20 cellular contexts compared by ENCODE assay signal in the genomic region with DNA sequence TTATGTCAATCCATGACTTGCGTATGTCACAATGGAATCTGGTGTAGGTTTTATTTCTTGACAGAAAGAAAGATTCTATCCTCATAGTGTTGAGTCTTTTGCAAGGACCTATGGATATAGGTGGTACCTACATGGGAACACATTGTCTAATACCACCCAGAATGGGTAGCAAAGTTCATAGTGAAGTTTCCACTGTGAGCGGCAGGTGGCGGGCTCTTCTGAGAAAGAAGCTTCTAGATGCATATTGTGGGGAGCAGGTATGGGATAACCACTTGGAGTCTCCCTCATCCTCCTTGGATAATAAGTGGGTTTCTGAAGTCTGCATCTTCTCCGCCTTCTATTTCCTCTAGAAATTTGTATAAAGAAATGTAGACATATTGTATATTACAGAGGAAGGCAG. TPM values are rescaled to one million over a fixed set of nuclear protein-coding genes. Genes with fewer than 3 reads are reported as not detected.
DNase-seq lines count a peak whose midpoint lies in the region; ATAC-seq and TF ChIP-seq lines count a peak whose summit lies in the region.
"Had no signal": no experiment of that assay in that cellular context is flagged by ENCODE, and none has a peak within 500 bp of the region (broad histone marks: within the 10 kb centered on the region; RNA-seq: fewer than 3 reads in every experiment).

No MANE protein-coding gene starts in this region.

- H3K4me3 ChIP-seq in GM12865 (ENCODE audit: low read depth, low read length) (no peak overlapping the region), lower lobe of right lung (no peak overlapping the region)
- H3K4me3 ChIP-seq: BLaER1, cardiac muscle cell, tibial nerve had no signal

- H3K27me3 Mint-ChIP-seq in mesothelial cell of epicardium (ENCODE audit: low read depth) (no peaks in the 10 kb centered on the region), CD14-positive monocyte (ENCODE audit: low read depth in 3 of 3) (peaks cover 0 to 2% (median 0%) of the 10 kb centered on the region in 3 donors)
- H3K27me3 Mint-ChIP-seq: natural killer cell treated with Interleukin-12 subunit alpha and Interleukin-12 subunit beta and Interleukin-15 and Interleukin-18, amount 100 ng/mL, for 72 hours had no signal

- no peaks in the 10 kb centered on the region for H3K36me3 Mint-ChIP-seq in mesothelial cell of epicardium
- H3K36me3 Mint-ChIP-seq in CD14-positive monocyte: no peaks in the 10 kb centered on the region
- H3K36me3 Mint-ChIP-seq: memory B cell; natural killer cell treated with Interleukin-12 subunit alpha and Interleukin-12 subunit beta and Interleukin-15 and Interleukin-18, amount 100 ng/mL, for 72 hours; stimulated activated naive B cell treated with anti-CD40 and anti-IgM and Interleukin-4, amounts not matched to agents 10 μg/mL and 1 μg/mL and 100 μg/mL, for 72 hours had no signal

- peaks cover 6% of the 10 kb centered on the region for H3K9me3 Mint-ChIP-seq in mesothelial cell of epicardium
- no peaks in the 10 kb centered on the region for H3K9me3 Mint-ChIP-seq in CD14-positive monocyte
- H3K9me3 Mint-ChIP-seq: memory B cell; stimulated activated naive B cell treated with anti-CD40 and anti-IgM and Interleukin-4, amounts not matched to agents 10 μg/mL and 1 μg/mL and 100 μg/mL, for 72 hours had no signal

- no peak overlapping the region for H3K4me3 Mint-ChIP-seq in mesothelial cell of epicardium
- H3K4me3 Mint-ChIP-seq in CD14-positive monocyte: no peak overlapping the region
- H3K4me3 Mint-ChIP-seq: memory B cell; natural killer cell treated with Interleukin-12 subunit alpha and Interleukin-12 subunit beta and Interleukin-15 and Interleukin-18, amount 100 ng/mL, for 72 hours; stimulated activated naive B cell treated with anti-CD40 and anti-IgM and Interleukin-4, amounts not matched to agents 10 μg/mL and 1 μg/mL and 100 μg/mL, for 72 hours had no signal

- no peak for ATAC-seq in lower lobe of right lung
- ATAC-seq: natural killer cell treated with Interleukin-12 subunit alpha and Interleukin-12 subunit beta and Interleukin-15 and Interleukin-18, amount 100 ng/mL, for 72 hours; stimulated activated naive B cell treated with anti-CD40 and anti-IgM and Interleukin-4, amounts not matched to agents 10 μg/mL and 1 μg/mL and 100 μg/mL, for 72 hours had no signal

- peaks cover 5% of the 10 kb centered on the region for H3K4me1 Mint-ChIP-seq in mesothelial cell of epicardium
- no peaks in the 10 kb centered on the region for H3K4me1 Mint-ChIP-seq in CD14-positive monocyte

- no peaks in the 10 kb centered on the region for H3K27me3 ChIP-seq in lower lobe of right lung (ENCODE audit: low read depth)
- H3K27me3 ChIP-seq: BLaER1, cardiac muscle cell, tibial nerve had no signal

- DNase-seq in GM12865 (ENCODE audit: low read depth) (no peak), HuH-7 (ENCODE audit: low spot score) (peak; percentile 5), SW480 (ENCODE audit: low spot score) (peak; percentile 1), mesothelial cell of epicardium (ENCODE audit: low spot score in 2 of 2, unreplicated experiment in 2 of 2) (no peak), lower lobe of right lung (no peak), CD14-positive monocyte (ENCODE audit: low spot score) (no peak), NCI-H2107 (lab: John Stamatoyannopoulos, UW) (no peak)
- DNase-seq in activated CD4-positive, alpha-beta T cell treated with anti-CD3 and anti-CD28 coated beads for 48 hours: no peak
- DNase-seq: head of caudate nucleus; MM.1S; NCI-H2029 treated with DMSO at 0.1 percent for 48 hours; NCI-H524 treated with DMSO at 0.1 percent for 48 hours; stimulated activated naive B cell treated with anti-CD40 and anti-IgM and Interleukin-4, amounts not matched to agents 10 μg/mL and 1 μg/mL and 100 μg/mL, for 72 hours; T-helper 1 cell had no signal

- intact Hi-C loops in lower lobe of right lung (cut with DNase I) (no loop called here), CD14-positive monocyte (cut with micrococcal nuclease) (no loop called here)

- no peaks in the 10 kb centered on the region for H3K9me3 ChIP-seq in lower lobe of right lung
- H3K9me3 ChIP-seq: BLaER1, tibial nerve had no signal

- H3K36me3 ChIP-seq in lower lobe of right lung: no peaks in the 10 kb centered on the region
- H3K36me3 ChIP-seq: BLaER1, cardiac muscle cell, tibial nerve had no signal

- H3K4me1 ChIP-seq in lower lobe of right lung: no peaks in the 10 kb centered on the region
- H3K4me1 ChIP-seq: tibial nerve had no signal

- H3K27ac ChIP-seq in lower lobe of right lung: no peak overlapping the region
- H3K27ac ChIP-seq: BLaER1, cardiac muscle cell, tibial nerve had no signal

- peak; percentile 1 for TF ChIP-seq CTCF in GM12865 (IDR thresholded peaks at IDR 0.05; ENCODE audit: insufficient read depth, low read depth, low read length, missing control alignments)
- peak; percentile 16 for TF ChIP-seq CTCF in mesothelial cell of epicardium (IDR thresholded peaks at IDR 0.05; ENCODE audit: unreplicated experiment)
- TF ChIP-seq CTCF in lower lobe of right lung (IDR thresholded peaks at IDR 0.05): no peak
- no peak for TF ChIP-seq CTCF in CD14-positive monocyte (IDR thresholded peaks at IDR 0.05)

- H3K27ac Mint-ChIP-seq in mesothelial cell of epicardium (no peak overlapping the region), CD14-positive monocyte (no peak overlapping the region)
- H3K27ac Mint-ChIP-seq: memory B cell; natural killer cell treated with Interleukin-12 subunit alpha and Interleukin-12 subunit beta and Interleukin-15 and Interleukin-18, amount 100 ng/mL, for 72 hours; stimulated activated naive B cell treated with anti-CD40 and anti-IgM and Interleukin-4, amounts not matched to agents 10 μg/mL and 1 μg/mL and 100 μg/mL, for 72 hours had no signal

RNA-seq across cellular contexts. Expression of gene LINC00305, which starts 44.9 kb away (rescaled TPM):
- total RNA-seq in mesothelial cell of epicardium: not detected in 3 replicates
- total RNA-seq in lower lobe of right lung: not detected
- not detected for polyA plus RNA-seq in CD14-positive monocyte
- total RNA-seq: cardiac muscle cell; natural killer cell treated with Interleukin-12 subunit alpha and Interleukin-12 subunit beta and Interleukin-15 and Interleukin-18, amount 100 ng/mL, for 72 hours; tibial nerve had no signal
- polyA plus RNA-seq: keratinocyte had no signal

Comparison
In these comparisons a context has a peak if more than half of its experiments do, and no peak if none do; other contexts are left out.
1. DNase-seq: peak in HuH-7 (single experiment) and SW480 (single experiment); none in GM12865 (single experiment), mesothelial cell of epicardium (0 of 2), lower lobe of right lung (single experiment), CD14-positive monocyte (single experiment), activated CD4-positive, alpha-beta T cell treated with anti-CD3 and anti-CD28 coated beads for 48 hours (single experiment) and NCI-H2107 (single experiment).
2. CTCF ChIP-seq: peak in GM12865 (single experiment) and mesothelial cell of epicardium (single experiment); none in lower lobe of right lung (single experiment) and CD14-positive monocyte (single experiment).